ENCODE assay signal across 8 cellular contexts in genomic region chr4:139453371-139454110, GRCh38. TPM values are rescaled to one million over a fixed set of nuclear protein-coding genes. Genes with fewer than 3 reads are reported as not detected.
DNase-seq lines count a peak whose midpoint lies in the region; ATAC-seq, FAIRE-seq and TF ChIP-seq lines count a peak whose summit lies in the region.

No MANE protein-coding gene starts in this region.

- ATAC-seq in HG03432 (IDR thresholded peaks at IDR 0.05; ENCODE audit: unreplicated experiment): peak; percentile 93

- TF ChIP-seq POLR2A in GM19193 (IDR thresholded peaks at IDR 0.05; ENCODE audit: extremely low read depth, insufficient read depth, insufficient read length): peak; percentile 89

- peak overlapping the region; percentile 88 to 96 for H3K9ac ChIP-seq in kidney (ENCODE audit: low read length in 2 of 2)

- H3K36me3 ChIP-seq in BE2C: no peaks in the 10 kb centered on the region
- no peaks in the 10 kb centered on the region for H3K36me3 ChIP-seq in kidney (ENCODE audit: control insufficient read depth in 1 of 2, insufficient read depth in 2 of 2, low read length in 2 of 2)

- 0 out of 2 replicates have a peak, but pooled peaks have one; percentile 23 for TF ChIP-seq CTCF in BE2C (IDR thresholded peaks at IDR 0.05; ENCODE audit: low read depth, low read length)
- no peak for TF ChIP-seq CTCF in kidney (IDR thresholded peaks at IDR 0.05; ENCODE audit: borderline replicate concordance, extremely low read depth, insufficient read depth)

- no peak for FAIRE-seq in kidney (lab: Jason Lieb, UNC)

- H3K4me1 ChIP-seq in BE2C (no peaks in the 10 kb centered on the region), kidney (ENCODE audit: control insufficient read depth in 1 of 2, insufficient read depth in 1 of 2, low read depth in 1 of 2, low read length in 2 of 2) (peaks cover 8 to 18% of the 10 kb centered on the region in 2 donors)

- intact Hi-C loops in kidney (cut with DNase I): no loop called here

- peak overlapping the region; percentile 90 for H3K4me3 ChIP-seq in BE2C (ENCODE audit: low read depth, low read length)
- H3K4me3 ChIP-seq in kidney (ENCODE audit: low read length in 2 of 2): peak overlapping the region; percentile 88 to 98

- DNase-seq in BE2C (peak; percentile 98), NCI-H446 treated with DMSO at 0.1 percent for 48 hours (lab: John Stamatoyannopoulos, UW) (peak; percentile 88), cerebellum (ENCODE audit: low spot score) (peak; percentile 93), kidney (peak; percentile 100)
- peak; percentile 93 for DNase-seq in activated CD4-positive, alpha-beta T cell treated with anti-CD3 and anti-CD28 coated beads for 1 hour
- DNase-seq in stimulated activated CD4-positive, alpha-beta T cell treated with anti-CD3 and anti-CD28 coated beads, Interleukin-15, amount 100 ng/mL, for 1 hour (ENCODE audit: low read depth in 1 of 2, low spot score in 1 of 2): peak; percentile 90 to 96

- H3K9me3 ChIP-seq in BE2C (no peaks in the 10 kb centered on the region), kidney (ENCODE audit: control insufficient read depth in 1 of 2, low read length in 2 of 2) (no peaks in the 10 kb centered on the region)

- H3K27me3 ChIP-seq in BE2C: no peaks in the 10 kb centered on the region

- H3K27ac ChIP-seq in kidney (ENCODE audit: low read depth in 2 of 2, low read length in 2 of 2): peak overlapping the region; percentile 98 to 99

RNA-seq across cellular contexts. Expression of gene RAB33B, which starts 0.4 kb away (rescaled TPM):
- polyA plus RNA-seq in BE2C (2012; ENCODE audit: insufficient read depth, insufficient read length, low read depth): 3.0 TPM
- total RNA-seq in cerebellum: 22.9 TPM
- 9.8 TPM for total RNA-seq in kidney
- 2.5 TPM for polyA plus RNA-seq in kidney (ENCODE audit: insufficient read depth, low read depth, low replicate concordance)

Comparison
In these comparisons a context has a peak if more than half of its experiments do, and no peak if none do; other contexts are left out.
1. Peak in every context shown above with its lines: DNase-seq, ATAC-seq, H3K4me3 ChIP-seq and H3K27ac ChIP-seq.